ENCODE assay signal across 9 cellular contexts in genomic region chr1:1920057-1920607, GRCh38. TPM values are rescaled to one million over a fixed set of nuclear protein-coding genes. Genes with fewer than 3 reads are reported as not detected.
DNase-seq lines count a peak whose midpoint lies in the region; ATAC-seq and TF ChIP-seq lines count a peak whose summit lies in the region.
"Had no signal": no experiment of that assay in that cellular context is flagged by ENCODE, and none has a peak within 500 bp of the region (broad histone marks: within the 10 kb centered on the region; RNA-seq: fewer than 3 reads in every experiment).

No MANE protein-coding gene starts in this region.

- H3K27me3 ChIP-seq in CD4-positive, alpha-beta T cell (ENCODE audit: control insufficient read depth, insufficient read depth, low read length): no peaks in the 10 kb centered on the region
- H3K27me3 ChIP-seq in MM.1S (replicated peaks; ENCODE audit: insufficient read depth, low read length) (peaks cover 36% of the 10 kb centered on the region), esophagus (ENCODE audit: control insufficient read depth in 1 of 2, insufficient read depth in 2 of 2, low read length in 2 of 2) (no peaks in the 10 kb centered on the region), rectal smooth muscle tissue (ENCODE audit: control insufficient read depth, insufficient read depth, low read length) (no peaks in the 10 kb centered on the region)

- H3K9me2 ChIP-seq in MM.1S (replicated peaks; ENCODE audit: insufficient read depth, low read length): no peaks in the 10 kb centered on the region

- no peak overlapping the region for H3K27ac Mint-ChIP-seq in CD4-positive, alpha-beta T cell

- H3F3A ChIP-seq in MM.1S (ENCODE audit: insufficient read depth, low read length): no peaks in the 10 kb centered on the region

- H3K9me3 Mint-ChIP-seq in CD4-positive, alpha-beta T cell: no peaks in the 10 kb centered on the region

- H4K20me1 ChIP-seq in MM.1S (ENCODE audit: insufficient read depth, low read length): no peaks in the 10 kb centered on the region

- H3K79me2 ChIP-seq in MM.1S (ENCODE audit: low read length): no peaks in the 10 kb centered on the region

- no peaks in the 10 kb centered on the region for H3K9me3 ChIP-seq in CD4-positive, alpha-beta T cell (ENCODE audit: control insufficient read depth, low read length)
- H3K9me3 ChIP-seq in MM.1S (replicated peaks; ENCODE audit: insufficient read depth, low read length) (no peaks in the 10 kb centered on the region), esophagus (ENCODE audit: control insufficient read depth in 2 of 2, insufficient read depth in 1 of 2, low read depth in 1 of 2, low read length in 1 of 2) (peaks cover 0 to 2% of the 10 kb centered on the region in 2 donors)

- H3K4me1 Mint-ChIP-seq in CD4-positive, alpha-beta T cell (ENCODE audit: low read depth): peaks cover 4% of the 10 kb centered on the region

- ATAC-seq in CD4-positive, alpha-beta T cell (ENCODE audit: poor library complexity): no peak

- H3K9ac ChIP-seq in MM.1S (ENCODE audit: low read length) (no peak overlapping the region), rectal smooth muscle tissue (ENCODE audit: low read length) (no peak overlapping the region)

- POLR2A ChIA-PET in CD4-positive, alpha-beta T cell (lab: Charles Lee): interaction anchor here (0.8 kb wide), 2 partner anchors 11 kb away, joined by 3 to 5 read pairs; no protein-coding TSS in a partner anchor

- H2AFZ ChIP-seq in MM.1S (ENCODE audit: low read length): peak overlapping the region; percentile 74; the same call in 1 of the 2 replicates

- H3K4me3 Mint-ChIP-seq in CD4-positive, alpha-beta T cell: no peak overlapping the region

- intact Hi-C loops in CD4-positive, alpha-beta T cell (cut with DNase I, micrococcal nuclease): no loop called here

- peak overlapping the region; percentile 98; the same call in 1 of the 2 replicates for H3K4me2 ChIP-seq in MM.1S (ENCODE audit: low read depth, low read length)

- CTCF ChIA-PET in CD4-positive, alpha-beta T cell (lab: Charles Lee): interaction anchor here (3.1 kb wide), 1 partner anchor 11 kb away, joined by 13 read pairs; no protein-coding TSS in a partner anchor

- no peaks in the 10 kb centered on the region for H3K27me3 Mint-ChIP-seq in CD4-positive, alpha-beta T cell

- H3K4me3 ChIP-seq in MM.1S (ENCODE audit: low read length) (peak overlapping the region; percentile 69; the same call in 1 of the 2 replicates), esophagus (ENCODE audit: low read depth in 1 of 2, low read length in 2 of 2) (no peak overlapping the region), rectal smooth muscle tissue (ENCODE audit: low read length) (peak overlapping the region; percentile 32)

- no peak for DNase-seq in CD4-positive, alpha-beta T cell
- DNase-seq in MM.1S (no peak), NCI-H510A (lab: John Stamatoyannopoulos, UW) (no peak), SKM-1 (lab: John Stamatoyannopoulos, UW; ENCODE audit: unreplicated experiment) (no peak), NCI-H774 (lab: John Stamatoyannopoulos, UW) (no peak)
- DNase-seq in activated CD8-positive, alpha-beta memory T cell treated with anti-CD3 and anti-CD28 coated beads, Interleukin-2, amount 50 U/mL, for 48 hours: no peak

- no peaks in the 10 kb centered on the region for H3K36me3 ChIP-seq in MM.1S (replicated peaks; ENCODE audit: insufficient read depth, low read length)
- H3K36me3 ChIP-seq in esophagus (ENCODE audit: control insufficient read depth in 2 of 2, insufficient read depth in 2 of 2, low read length in 1 of 2): no peaks in the 10 kb centered on the region
- no peaks in the 10 kb centered on the region for H3K36me3 ChIP-seq in rectal smooth muscle tissue (ENCODE audit: control insufficient read depth, insufficient read depth, low read length)

- H3K36me3 Mint-ChIP-seq in CD4-positive, alpha-beta T cell (ENCODE audit: low read depth): no peaks in the 10 kb centered on the region

- WGBS in esophagus, 2 donors: 82 to 86% methylated on average over 6 of the region's 6 CpGs

- H3K4me1 ChIP-seq in MM.1S (ENCODE audit: low read length) (peaks cover 10% of the 10 kb centered on the region), esophagus (ENCODE audit: control insufficient read depth in 2 of 2, insufficient read depth in 2 of 2, low read length in 1 of 2) (peaks cover 3 to 16% of the 10 kb centered on the region in 2 donors), rectal smooth muscle tissue (ENCODE audit: control insufficient read depth, insufficient read depth, low read length) (peaks cover 9% of the 10 kb centered on the region)

- H3K27ac ChIP-seq in CD4-positive, alpha-beta T cell (ENCODE audit: low read depth, low read length): peak overlapping the region; percentile 41
- H3K27ac ChIP-seq in MM.1S (ENCODE audit: low read length) (no peak overlapping the region), esophagus (ENCODE audit: low read depth in 2 of 2, low read length in 1 of 2) (peak overlapping the region; percentile 5 to 72), rectal smooth muscle tissue (ENCODE audit: low read depth, low read length) (no peak overlapping the region)

- no peak for TF ChIP-seq CTCF in CD4-positive, alpha-beta T cell (IDR thresholded peaks at IDR 0.05)
- TF ChIP-seq CTCF in MM.1S (IDR thresholded peaks at IDR 0.05; ENCODE audit: low read length): no peak

RNA-seq across cellular contexts. Expression of gene TMEM52, which starts 1.1 kb away (rescaled TPM):
- total RNA-seq in CD4-positive, alpha-beta T cell: 1 to 10 TPM in 1 of 2 experiments, under 1 TPM in 1; 0.49 to 1.9 TPM
- 1 to 10 TPM; 2.1 TPM for polyA plus RNA-seq in esophagus

RNA-seq across cellular contexts. Expression of gene CALML6, which starts 5.1 kb away (rescaled TPM):
- total RNA-seq in CD4-positive, alpha-beta T cell: under 1 TPM; 0.47 to 0.69 TPM
- polyA plus RNA-seq in esophagus: under 1 TPM; 0.22 to 0.83 TPM
- total RNA-seq: omental fat pad had no signal

RNA-seq across cellular contexts. Expression of gene GNB1, which starts 29.2 kb away (rescaled TPM):
- 100 to 1,000 TPM; 138 to 149 TPM for total RNA-seq in CD4-positive, alpha-beta T cell
- polyA plus RNA-seq in esophagus: 10 to 100 TPM; 43.3 to 66.1 TPM

Comparison
In these comparisons a context has a peak if more than half of its experiments do, and no peak if none do; other contexts are left out.
1. H3K27ac ChIP-seq: peak in CD4-positive, alpha-beta T cell (single experiment) and esophagus (2 of 2); none in MM.1S (single experiment) and rectal smooth muscle tissue (single experiment).
2. H3K4me3 ChIP-seq: peak in MM.1S (single experiment) and rectal smooth muscle tissue (single experiment); none in esophagus (0 of 2).